ENCODE assay signal across 19 cellular contexts in genomic region chr13:27261376-27261775, GRCh38. TPM values are rescaled to one million over a fixed set of nuclear protein-coding genes. Genes with fewer than 3 reads are reported as not detected.
A peak's percentile ranks its signal among the peaks of the same experiment; 100 is the strongest.
DNase-seq lines count a peak whose midpoint lies in the region; ATAC-seq, FAIRE-seq and TF ChIP-seq lines count a peak whose summit lies in the region.
"Had no signal": no experiment of that assay in that cellular context is flagged by ENCODE, and none has a peak within 500 bp of the region (broad histone marks: within the 10 kb centered on the region; RNA-seq: fewer than 3 reads in every experiment).

No MANE protein-coding gene starts in this region.

- H3K4me3 Mint-ChIP-seq in CD8-positive, alpha-beta memory T cell: no peak overlapping the region
- no peak overlapping the region for H3K4me3 Mint-ChIP-seq in IgD-negative memory B cell
- H3K4me3 Mint-ChIP-seq in activated naive CD8-positive, alpha-beta T cell treated with anti-CD3 and anti-CD28 coated beads, Interleukin-2, amount 50 U/mL, for 24 hours: no peak overlapping the region
- peak overlapping the region in 4 of 10 donors; percentile 8 to 61 (median 50) for H3K4me3 Mint-ChIP-seq in naive thymus-derived CD8-positive, alpha-beta T cell

- H3K4me1 ChIP-seq in CD8-positive, alpha-beta memory T cell (ENCODE audit: insufficient read depth, low read length): peaks cover 19% of the 10 kb centered on the region
- H3K4me1 ChIP-seq in HepG2 (ENCODE audit: insufficient read depth, low read length): peaks cover 38% of the 10 kb centered on the region

- no peak for TF ChIP-seq POLR2A in HepG2 (IDR thresholded peaks at IDR 0.05; ENCODE audit: insufficient read depth in 1 of 2, low read depth in 2 of 2, low read length in 2 of 2)

- H3K36me3 ChIP-seq in CD8-positive, alpha-beta memory T cell (ENCODE audit: insufficient read depth, low read length): peaks cover 16% of the 10 kb centered on the region
- peaks cover 5 to 12% of the 10 kb centered on the region in 2 experiments for H3K36me3 ChIP-seq in HepG2 (replicated peaks in 1 of 2; ENCODE audit: control insufficient read depth in 1 of 2, insufficient read depth in 2 of 2, low read length in 2 of 2)

- H3K27me3 ChIP-seq in CD8-positive, alpha-beta memory T cell (ENCODE audit: insufficient read depth, low read length, poor library complexity, severe bottlenecking): no peaks in the 10 kb centered on the region
- no peaks in the 10 kb centered on the region for H3K27me3 ChIP-seq in HepG2 (ENCODE audit: control insufficient read depth in 1 of 2, insufficient read depth in 2 of 2, low read length in 2 of 2)
- H3K27me3 ChIP-seq: BLaER1 treated with 17β-estradiol and CSF1 and Interleukin-3, amounts not matched to agents 10 nM and 100 nM had no signal

- in situ Hi-C loops in HepG2 (cut with HindIII; ENCODE audit: extremely low pct_ligation_motif_present, low pct_unique_long_range_greater_than_20kb): no loop called here

- no peak overlapping the region for H3K4me3 ChIP-seq in CD8-positive, alpha-beta memory T cell (ENCODE audit: low read length)
- no peak overlapping the region for H3K4me3 ChIP-seq in HepG2 (replicated peaks in 1 of 3; ENCODE audit: insufficient read depth in 1 of 3, low read depth in 2 of 3, low read length in 3 of 3)
- H3K4me3 ChIP-seq: BLaER1 treated with 17β-estradiol and CSF1 and Interleukin-3, amounts not matched to agents 10 nM and 100 nM had no signal

- TF ChIP-seq EP300 in HepG2 (IDR thresholded peaks at IDR 0.05; ENCODE audit: low read depth in 2 of 2, low read length in 2 of 2): no peak
- TF ChIP-seq EP300 in HepG2 (CRISPR knock-in tag; IDR thresholded peaks at IDR 0.05; ENCODE audit: borderline replicate concordance): no peak

- POLR2A ChIA-PET in CD8-positive, alpha-beta memory T cell (lab: Charles Lee): no interaction called here
- POLR2A ChIA-PET in naive thymus-derived CD8-positive, alpha-beta T cell (lab: Charles Lee): interaction anchor here (0.9 to 2.2 kb wide), 3 partner anchors 9 to 10 kb away, joined by 3 to 11 read pairs (median 3); partner anchors contain the start of genes RASL11A and RPL21
- POLR2A ChIA-PET in HepG2 (lab: Yijun Ruan, JAX): no interaction called here

- peaks cover 2% of the 10 kb centered on the region for H3K79me2 ChIP-seq in HepG2 (ENCODE audit: insufficient read depth, low read length)

- intact Hi-C loops in HepG2 (cut with micrococcal nuclease; ENCODE audit: unreplicated experiment): no loop called here

- no peak overlapping the region for H2AFZ ChIP-seq in HepG2 (ENCODE audit: low read length)

- H3K9ac ChIP-seq in HepG2 (ENCODE audit: insufficient read depth, low read depth, low read length): no peak overlapping the region
- H3K9ac ChIP-seq: BLaER1 treated with 17β-estradiol and CSF1 and Interleukin-3, amounts not matched to agents 10 nM and 100 nM had no signal

- no peak for TF ChIP-seq CTCF in HepG2 (CRISPR knock-in tag; IDR thresholded peaks at IDR 0.05)

- H3K27ac ChIP-seq in CD8-positive, alpha-beta memory T cell (ENCODE audit: low read depth, low read length): no peak overlapping the region
- H3K27ac ChIP-seq in HepG2 (ENCODE audit: extremely low read length, insufficient read depth, low read length): no peak overlapping the region

- no peak for ATAC-seq in activated naive CD8-positive, alpha-beta T cell treated with anti-CD3 and anti-CD28 coated beads, Interleukin-2, amount 50 U/mL, for 24 hours
- ATAC-seq in naive thymus-derived CD8-positive, alpha-beta T cell: peak; percentile 36 to 55
- ATAC-seq in HepG2 (no peak), GM21381 (IDR thresholded peaks at IDR 0.05; ENCODE audit: unreplicated experiment) (no peak), GM18520 (IDR thresholded peaks at IDR 0.05; ENCODE audit: unreplicated experiment) (no peak)
- ATAC-seq: activated naive CD4-positive, alpha-beta T cell treated with anti-CD3 and anti-CD28 coated beads, Interleukin-2, amount 50 U/mL, for 72 hours had no signal

- BruUV-seq in HepG2 (replicated peaks; lab: Mats Ljungman, UMichigan): no TSS peak

- CTCF ChIA-PET in CD8-positive, alpha-beta memory T cell (lab: Charles Lee): interaction anchor here (1.7 kb wide), 1 partner anchor 9 kb away, joined by 3 read pairs; the partner anchor contains the start of gene RASL11A
- CTCF ChIA-PET in HepG2 (lab: Yijun Ruan, JAX; ENCODE audit: low intra/inter-chr PET ratio, low total read pairs): no interaction called here

- H3K9me3 Mint-ChIP-seq in CD8-positive, alpha-beta memory T cell: no peaks in the 10 kb centered on the region
- no peaks in the 10 kb centered on the region for H3K9me3 Mint-ChIP-seq in IgD-negative memory B cell
- no peaks in the 10 kb centered on the region for H3K9me3 Mint-ChIP-seq in activated naive CD8-positive, alpha-beta T cell treated with anti-CD3 and anti-CD28 coated beads, Interleukin-2, amount 50 U/mL, for 24 hours
- H3K9me3 Mint-ChIP-seq in naive thymus-derived CD8-positive, alpha-beta T cell: no peaks in the 10 kb centered on the region
- H3K9me3 Mint-ChIP-seq: activated naive CD4-positive, alpha-beta T cell treated with anti-CD3 and anti-CD28 coated beads, Interleukin-2, amount 50 U/mL, for 72 hours had no signal

- FAIRE-seq in HepG2 (lab: Jason Lieb, UNC): no peak
- FAIRE-seq: kidney had no signal

- TF ChIP-seq RAD21 in HepG2 (CRISPR knock-in tag; IDR thresholded peaks at IDR 0.05): no peak

- H3K4me2 ChIP-seq in HepG2 (ENCODE audit: low read depth, low read length): no peak overlapping the region

- DNase-seq in CD8-positive, alpha-beta memory T cell: no peak
- DNase-seq in activated naive CD8-positive, alpha-beta T cell treated with anti-CD3 and anti-CD28 coated beads, Interleukin-2, amount 50 U/mL, for 24 hours: no peak
- peak in 1 of 10 donors; percentile 29 for DNase-seq in naive thymus-derived CD8-positive, alpha-beta T cell
- no peak for DNase-seq in HepG2 (ENCODE audit: low spot score)
- DNase-seq: glutamatergic neuron; GOT3; Kasumi-1; kidney; NCI-H2029 treated with DMSO at 0.1 percent for 48 hours; NCI-H748 treated with DMSO at 0.1 percent for 48 hours; Right ventricle myocardium superior; stimulated activated CD4-positive, alpha-beta T cell treated with anti-CD3 and anti-CD28 coated beads, Interleukin-1b, Interleukin-23, amount 100 ng/mL, for 48 hours; stimulated activated CD8-positive, alpha-beta memory T cell treated with anti-CD3 and anti-CD28 coated beads, Interleukin-4, amount 100 ng/mL, for 48 hours; T1000 had no signal

- H3K4me1 Mint-ChIP-seq in CD8-positive, alpha-beta memory T cell: peaks cover 44 to 69% (median 65%) of the 10 kb centered on the region in 3 donors
- H3K4me1 Mint-ChIP-seq in IgD-negative memory B cell: peaks cover 26 to 38% (median 34%) of the 10 kb centered on the region in 3 donors
- H3K4me1 Mint-ChIP-seq in activated naive CD8-positive, alpha-beta T cell treated with anti-CD3 and anti-CD28 coated beads, Interleukin-2, amount 50 U/mL, for 24 hours: peaks cover 74% of the 10 kb centered on the region
- H3K4me1 Mint-ChIP-seq in naive thymus-derived CD8-positive, alpha-beta T cell: peaks cover 32 to 81% (median 75%) of the 10 kb centered on the region in 4 donors

- peaks cover 3 to 49% (median 4%) of the 10 kb centered on the region in 3 donors for H3K36me3 Mint-ChIP-seq in CD8-positive, alpha-beta memory T cell
- no peaks in the 10 kb centered on the region for H3K36me3 Mint-ChIP-seq in IgD-negative memory B cell
- peaks cover 49% of the 10 kb centered on the region for H3K36me3 Mint-ChIP-seq in activated naive CD8-positive, alpha-beta T cell treated with anti-CD3 and anti-CD28 coated beads, Interleukin-2, amount 50 U/mL, for 24 hours (ENCODE audit: low read depth)
- peaks cover 5 to 38% (median 15%) of the 10 kb centered on the region in 3 donors for H3K36me3 Mint-ChIP-seq in naive thymus-derived CD8-positive, alpha-beta T cell

- 93% methylated on average over 5 of the region's 5 CpGs for WGBS in HepG2 (ENCODE audit: low lambda C conversion rate)

- H4K20me1 ChIP-seq in HepG2 (ENCODE audit: insufficient read depth, low read length): peaks cover 7% of the 10 kb centered on the region

- H3K27ac Mint-ChIP-seq in CD8-positive, alpha-beta memory T cell: peak overlapping the region; percentile 30 to 89 (median 68)
- H3K27ac Mint-ChIP-seq in IgD-negative memory B cell: peak overlapping the region in 2 of 3 donors; percentile 2 to 5
- peak overlapping the region; percentile 16 for H3K27ac Mint-ChIP-seq in activated naive CD8-positive, alpha-beta T cell treated with anti-CD3 and anti-CD28 coated beads, Interleukin-2, amount 50 U/mL, for 24 hours
- peak overlapping the region; percentile 49 to 89 (median 80) for H3K27ac Mint-ChIP-seq in naive thymus-derived CD8-positive, alpha-beta T cell

- no peaks in the 10 kb centered on the region for H3K9me3 ChIP-seq in CD8-positive, alpha-beta memory T cell (ENCODE audit: low read length)
- H3K9me3 ChIP-seq in HepG2 (ENCODE audit: low read length): no peaks in the 10 kb centered on the region
- H3K9me3 ChIP-seq: BLaER1 treated with 17β-estradiol and CSF1 and Interleukin-3, amounts not matched to agents 10 nM and 100 nM had no signal

- no peaks in the 10 kb centered on the region for H3K27me3 Mint-ChIP-seq in CD8-positive, alpha-beta memory T cell
- H3K27me3 Mint-ChIP-seq in IgD-negative memory B cell: no peaks in the 10 kb centered on the region
- no peaks in the 10 kb centered on the region for H3K27me3 Mint-ChIP-seq in activated naive CD8-positive, alpha-beta T cell treated with anti-CD3 and anti-CD28 coated beads, Interleukin-2, amount 50 U/mL, for 24 hours
- no peaks in the 10 kb centered on the region for H3K27me3 Mint-ChIP-seq in naive thymus-derived CD8-positive, alpha-beta T cell

RNA-seq across cellular contexts. Expression of gene RASL11A, which starts 9.3 kb away (rescaled TPM):
- total RNA-seq in CD8-positive, alpha-beta memory T cell: 1 to 10 TPM; 5.3 to 6.3 TPM
- polyA plus RNA-seq in CD8-positive, alpha-beta memory T cell: 0.75 TPM
- polyA plus RNA-seq in IgD-negative memory B cell (3.6 TPM), HepG2 (2011; rRNA removed) (3.0 and 3.7 TPM in 2 replicates)
- total RNA-seq in naive thymus-derived CD8-positive, alpha-beta T cell: 1 to 10 TPM; 2.9 TPM
- 1 to 10 TPM in 2 of 3 donors, under 1 TPM in 1; 0.20 to 3.3 (median 1.7) TPM for polyA plus RNA-seq in naive thymus-derived CD8-positive, alpha-beta T cell
- total RNA-seq in HepG2 (2016; rRNA removed; fragmentation: Illumina TruSeq; extraction: Trizol): 3.2 and 4.1 TPM in 2 replicates
- 2.2 and 3.8 TPM in 2 replicates for total RNA-seq in HepG2 (2016; cell fraction: cytosol; rRNA removed; fragmentation: Illumina TruSeq; extraction: Trizol; ENCODE audit: low read depth)
- 2.6 and 4.1 TPM in 2 replicates for total RNA-seq in HepG2 (2016; cell fraction: insoluble cytoplasmic fraction; rRNA removed; fragmentation: Illumina TruSeq; extraction: Trizol)
- 2.7 and 2.9 TPM in 2 replicates for total RNA-seq in HepG2 (2016; cell fraction: membrane; rRNA removed; fragmentation: Illumina TruSeq; extraction: Trizol)
- total RNA-seq in HepG2 (2016; cell fraction: nucleus; rRNA removed; fragmentation: Illumina TruSeq; extraction: Trizol): 1.4 and 2.3 TPM in 2 replicates
- 2.1 and 2.8 TPM in 2 replicates for polyA plus RNA-seq in HepG2 (2011; cell fraction: cytosol; rRNA removed)
- polyA plus RNA-seq in HepG2 (2011; cell fraction: nucleus; rRNA removed): 1.1 and 1.9 TPM in 2 replicates
- polyA plus RNA-seq in HepG2 (2012): 1.0 and 1.2 TPM in 2 replicates
- polyA plus RNA-seq in HepG2 (2016; cell fraction: cytosol; fragmentation: Illumina TruSeq; extraction: Trizol; ENCODE audit: low read depth): 1.3 and 2.0 TPM in 2 replicates
- polyA plus RNA-seq in HepG2 (2016; cell fraction: insoluble cytoplasmic fraction; fragmentation: Illumina TruSeq; extraction: Trizol; ENCODE audit: low read depth): 3.1 and 5.6 TPM in 2 replicates
- polyA plus RNA-seq in HepG2 (2016; cell fraction: membrane; fragmentation: Illumina TruSeq; extraction: Trizol; ENCODE audit: low read depth): 1.9 and 2.7 TPM in 2 replicates
- polyA plus RNA-seq in HepG2 (2016; cell fraction: nucleus; fragmentation: Illumina TruSeq; extraction: Trizol; ENCODE audit: insufficient read depth, low read depth): 1.4 and 4.3 TPM in 2 replicates
- 9.1 and 16.5 TPM in 2 replicates for polyA minus RNA-seq in HepG2 (2011; rRNA and poly(A)+ RNA removed; ENCODE audit: low replicate concordance)
- 2.8 and 5.8 TPM in 2 replicates for polyA minus RNA-seq in HepG2 (2011; cell fraction: cytosol; rRNA and poly(A)+ RNA removed)
- polyA minus RNA-seq in HepG2 (2011; cell fraction: nucleus; rRNA and poly(A)+ RNA removed): 0.39 and 1.7 TPM in 2 replicates

RNA-seq across cellular contexts. Expression of gene RPL21, which starts 10.0 kb away (rescaled TPM):
- total RNA-seq in CD8-positive, alpha-beta memory T cell: 1,000 to 10,000 TPM; 1,206 to 1,216 TPM
- polyA plus RNA-seq in CD8-positive, alpha-beta memory T cell: 6,715 TPM
- 7,235 TPM for polyA plus RNA-seq in IgD-negative memory B cell
- total RNA-seq in naive thymus-derived CD8-positive, alpha-beta T cell: 1,000 to 10,000 TPM; 2,102 to 2,162 TPM
- polyA plus RNA-seq in naive thymus-derived CD8-positive, alpha-beta T cell: 1,000 to 10,000 TPM; 7,933 to 9,149 (median 9,080) TPM
- 1,234 and 1,660 TPM in 2 replicates for total RNA-seq in HepG2 (2016; rRNA removed; fragmentation: Illumina TruSeq; extraction: Trizol)
- 1,575 and 1,856 TPM in 2 replicates for total RNA-seq in HepG2 (2016; cell fraction: cytosol; rRNA removed; fragmentation: Illumina TruSeq; extraction: Trizol; ENCODE audit: low read depth)
- 1,231 and 1,647 TPM in 2 replicates for total RNA-seq in HepG2 (2016; cell fraction: insoluble cytoplasmic fraction; rRNA removed; fragmentation: Illumina TruSeq; extraction: Trizol)
- total RNA-seq in HepG2 (2016; cell fraction: membrane; rRNA removed; fragmentation: Illumina TruSeq; extraction: Trizol): 2,364 and 2,513 TPM in 2 replicates
- 468 and 495 TPM in 2 replicates for total RNA-seq in HepG2 (2016; cell fraction: nucleus; rRNA removed; fragmentation: Illumina TruSeq; extraction: Trizol)
- 1,013 and 1,261 TPM in 2 replicates for polyA plus RNA-seq in HepG2 (2011; rRNA removed)
- polyA plus RNA-seq in HepG2 (2011; cell fraction: cytosol; rRNA removed): 771 and 1,026 TPM in 2 replicates
- 163 and 203 TPM in 2 replicates for polyA plus RNA-seq in HepG2 (2011; cell fraction: nucleus; rRNA removed)
- 1,465 and 1,554 TPM in 2 replicates for polyA plus RNA-seq in HepG2 (2012)
- polyA plus RNA-seq in HepG2 (2016; cell fraction: cytosol; fragmentation: Illumina TruSeq; extraction: Trizol; ENCODE audit: low read depth): 1,743 and 1,770 TPM in 2 replicates
- 1,533 and 1,679 TPM in 2 replicates for polyA plus RNA-seq in HepG2 (2016; cell fraction: insoluble cytoplasmic fraction; fragmentation: Illumina TruSeq; extraction: Trizol; ENCODE audit: low read depth)
- 2,158 and 2,160 TPM in 2 replicates for polyA plus RNA-seq in HepG2 (2016; cell fraction: membrane; fragmentation: Illumina TruSeq; extraction: Trizol; ENCODE audit: low read depth)
- 719 and 730 TPM in 2 replicates for polyA plus RNA-seq in HepG2 (2016; cell fraction: nucleus; fragmentation: Illumina TruSeq; extraction: Trizol; ENCODE audit: insufficient read depth, low read depth)
- polyA minus RNA-seq in HepG2 (2011; rRNA and poly(A)+ RNA removed; ENCODE audit: low replicate concordance): 37.8 and 64.0 TPM in 2 replicates
- polyA minus RNA-seq in HepG2 (2011; cell fraction: cytosol; rRNA and poly(A)+ RNA removed): 164 and 196 TPM in 2 replicates
- polyA minus RNA-seq in HepG2 (2011; cell fraction: nucleus; rRNA and poly(A)+ RNA removed): 292 and 344 TPM in 2 replicates

Comparison
In these comparisons a context has a peak if more than half of its experiments do, and no peak if none do; other contexts are left out.
1. H3K27ac Mint-ChIP-seq: peak in every context shown above with its lines; median percentile 80 in naive thymus-derived CD8-positive, alpha-beta T cell; 68 in CD8-positive, alpha-beta memory T cell; 16 in activated naive CD8-positive, alpha-beta T cell treated with anti-CD3 and anti-CD28 coated beads, Interleukin-2, amount 50 U/mL, for 24 hours; 4 in IgD-negative memory B cell.
2. ATAC-seq: peak in naive thymus-derived CD8-positive, alpha-beta T cell (2 of 2); none in activated naive CD8-positive, alpha-beta T cell treated with anti-CD3 and anti-CD28 coated beads, Interleukin-2, amount 50 U/mL, for 24 hours (single experiment), HepG2 (single experiment), GM21381 (single experiment) and GM18520 (single experiment).